Comparison of ENCODE assay signal across 1 cellular context in genomic region chr3:125013095-125013494, GRCh38.
TF ChIP-seq lines count a peak whose summit lies in the region.

No MANE protein-coding gene starts in this region.

TF ChIP-seq in endothelial cell of umbilical vein, 7 proteins besides CTCF, POLR2A, EP300 and RAD21 (continued from another document):
- TF ChIP-seq GATA2 (IDR thresholded peaks at IDR 0.05; ENCODE audit: insufficient read depth, insufficient read length, low read depth, low read length) = no peak
- TF ChIP-seq MAX (IDR thresholded peaks at IDR 0.05; ENCODE audit: insufficient read depth, insufficient read length) = no peak
